In genomic region chr19:33246729-33247440, GRCh38 we compare ENCODE assay signal across 20 cellular contexts. TPM values are rescaled to one million over a fixed set of nuclear protein-coding genes. Genes with fewer than 3 reads are reported as not detected.
DNase-seq lines count a peak whose midpoint lies in the region; ATAC-seq, FAIRE-seq and TF ChIP-seq lines count a peak whose summit lies in the region.
"Had no signal": no experiment of that assay in that cellular context is flagged by ENCODE, and none has a peak within 500 bp of the region (broad histone marks: within the 10 kb centered on the region; RNA-seq: fewer than 3 reads in every experiment).

No MANE protein-coding gene starts in this region.

- WGBS in A549 (ENCODE audit: missing lambda C conversion rate): 67% methylated on average over 7 of the region's 7 CpGs

- H3K36me3 ChIP-seq in H7 (replicated peaks; ENCODE audit: control insufficient read depth, insufficient read depth, low read length): no peaks in the 10 kb centered on the region
- H3K36me3 ChIP-seq: HAP-1, Peyer's patch had no signal

- no peak for FAIRE-seq in A549 (lab: Jason Lieb, UNC)
- FAIRE-seq: D721Med had no signal

- TF ChIP-seq EP300 in A549 (IDR thresholded peaks at IDR 0.05): no peak

- H3K4me1 ChIP-seq in A549: peaks cover 13% of the 10 kb centered on the region
- H3K4me1 ChIP-seq: HAP-1 had no signal

- peaks cover 10% of the 10 kb centered on the region for H3K27me3 Mint-ChIP-seq in glutamatergic neuron (ENCODE audit: unreplicated experiment)

- H3K36me3 Mint-ChIP-seq in glutamatergic neuron (ENCODE audit: unreplicated experiment): no peaks in the 10 kb centered on the region

- DNase-seq in A549 (ENCODE audit: low read depth in 1 of 2, low spot score in 1 of 2) (no peak), H7 (peak; percentile 51), glutamatergic neuron (peak; percentile 27), myocyte (ENCODE audit: low read depth) (peak; percentile 71), NCI-H1436 treated with DMSO at 0.1 percent for 48 hours (lab: John Stamatoyannopoulos, UW) (no peak), Ammon's horn (ENCODE audit: low spot score) (no peak)
- DNase-seq: C1 segment of cervical spinal cord, DMS79 treated with DMSO at 0.1 percent for 48 hours, IMR-90, NCI-H1436, NCI-H2029, NCI-H2171, NCI-H69, Peyer's patch had no signal

- peaks cover 2% of the 10 kb centered on the region for H3K9me3 Mint-ChIP-seq in glutamatergic neuron (ENCODE audit: unreplicated experiment)

- ATAC-seq in A549 (no peak), GM21529 (IDR thresholded peaks at IDR 0.05; ENCODE audit: unreplicated experiment) (no peak)

- no peak for TF ChIP-seq POLR2A in A549 (IDR thresholded peaks at IDR 0.05; ENCODE audit: low read length)

- H3K27ac Mint-ChIP-seq in glutamatergic neuron (ENCODE audit: unreplicated experiment): no peak overlapping the region

- POLR2A ChIA-PET in A549 (lab: Yijun Ruan, JAX): interaction anchor here (1.7 kb wide), 1 partner anchor 56 kb away, joined by 9 read pairs; the partner anchor contains the start of gene CEBPA

- TF ChIP-seq CTCF in A549 (IDR thresholded peaks at IDR 0.05): no peak
- no peak for TF ChIP-seq CTCF in glutamatergic neuron (IDR thresholded peaks at IDR 0.05; ENCODE audit: partially characterized antibody, unreplicated experiment)

- CTCF ChIA-PET in A549 (lab: Yijun Ruan, JAX): interaction anchor here (0.7 to 16.3 kb wide), 23 partner anchors 8 to 726 kb away, joined by 3 to 1493 read pairs (median 8); partner anchors contain the start of genes CEBPA and CEBPG

- no peak overlapping the region for H3K4me2 ChIP-seq in A549

- peaks cover 13% of the 10 kb centered on the region for H3K9me3 ChIP-seq in A549

- H3K27me3 ChIP-seq in H7 (ENCODE audit: control insufficient read depth, insufficient read depth, low read length): no peaks in the 10 kb centered on the region
- H3K27me3 ChIP-seq: Peyer's patch had no signal

- H3K4me3 ChIP-seq in A549: no peak overlapping the region
- H3K4me3 ChIP-seq in H7 (ENCODE audit: insufficient read depth, low read depth, low read length): no peak overlapping the region
- H3K4me3 ChIP-seq: HAP-1, Peyer's patch had no signal

- H3K27ac ChIP-seq in A549: no peak overlapping the region
- H3K27ac ChIP-seq: Peyer's patch had no signal

- TF ChIP-seq RAD21 in A549 (conservative IDR thresholded peaks at IDR 0.05 in 1 of 2, IDR thresholded peaks at IDR 0.05 in 1 of 2): no peak

- no peaks in the 10 kb centered on the region for H3K4me1 Mint-ChIP-seq in glutamatergic neuron (ENCODE audit: low read depth, unreplicated experiment)

- no peak overlapping the region for H3K4me3 Mint-ChIP-seq in glutamatergic neuron (ENCODE audit: unreplicated experiment)

TF ChIP-seq in A549, 52 proteins besides CTCF, POLR2A, EP300 and RAD21:
- TF ChIP-seq SMC3 (IDR thresholded peaks at IDR 0.05) (0 out of 3 replicates have a peak, but pooled peaks have one; percentile 7), ESRRA (IDR thresholded peaks at IDR 0.05; ENCODE audit: borderline replicate concordance, low read length) (no peak)

RNA-seq across cellular contexts. Expression of gene SLC7A10, which starts 21.2 kb away (rescaled TPM):
- 0.05 and 0.13 TPM in 2 replicates for polyA plus RNA-seq in A549 (2011; rRNA removed)
- 0.12 and 0.13 TPM in 2 replicates for polyA plus RNA-seq in A549 (2012; cell fraction: cytosol; rRNA removed)
- 0.50 and 0.77 TPM in 2 replicates for polyA plus RNA-seq in A549 (2012; cell fraction: nucleus; rRNA removed)
- polyA plus RNA-seq in A549 (2017; fragmentation: RNase III; extraction: RNeasy Plus Mini Kit Qiagen cat#74134 plus additional on column Dnase treatment): 0.13 to 0.26 TPM (median 0.20 TPM) in 3 replicates
- 0.15 and 0.58 TPM in 2 replicates for polyA minus RNA-seq in A549 (2011; rRNA and poly(A)+ RNA removed)
- 2.4 and 3.0 TPM in 2 replicates for total RNA-seq in H7 (2014; rRNA removed; shearing (Covaris generic))
- not detected for total RNA-seq in glutamatergic neuron (ENCODE audit: unreplicated experiment)
- total RNA-seq in myocyte: not detected in 2 replicates
- polyA plus RNA-seq in myocyte (2012): not detected
- total RNA-seq: HT1080, IMR-90, M059J, Peyer's patch, SK-MEL-5 had no signal
- polyA plus RNA-seq: IMR-90 had no signal

RNA-seq across cellular contexts. Expression of gene LRP3, which starts 52.8 kb away (rescaled TPM):
- polyA plus RNA-seq in A549 (2011; rRNA removed): 10.9 and 16.1 TPM in 2 replicates
- 26.6 and 50.9 TPM in 2 replicates for polyA plus RNA-seq in A549 (2012; cell fraction: cytosol; rRNA removed)
- polyA plus RNA-seq in A549 (2012; cell fraction: nucleus; rRNA removed): 46.0 and 78.2 TPM in 2 replicates
- polyA plus RNA-seq in A549 (2017; fragmentation: RNase III; extraction: RNeasy Plus Mini Kit Qiagen cat#74134 plus additional on column Dnase treatment): 22.7 to 25.1 TPM (median 24.5 TPM) in 3 replicates
- polyA minus RNA-seq in A549 (2011; rRNA and poly(A)+ RNA removed): 6.1 and 12.6 TPM in 2 replicates
- total RNA-seq in H7 (2014; rRNA removed; shearing (Covaris generic)): 54.8 and 57.7 TPM in 2 replicates
- total RNA-seq in glutamatergic neuron (ENCODE audit: unreplicated experiment): 46.9 TPM
- total RNA-seq in myocyte: 34.2 and 40.6 TPM in 2 replicates
- 33.2 TPM for polyA plus RNA-seq in myocyte (2012)

RNA-seq across cellular contexts. Expression of gene CEBPA, which starts 55.4 kb away (rescaled TPM):
- 3.5 and 4.3 TPM in 2 replicates for polyA plus RNA-seq in A549 (2011; rRNA removed)
- polyA plus RNA-seq in A549 (2012; cell fraction: cytosol; rRNA removed): 4.5 and 6.6 TPM in 2 replicates
- polyA plus RNA-seq in A549 (2012; cell fraction: nucleus; rRNA removed): 3.8 and 4.5 TPM in 2 replicates
- polyA plus RNA-seq in A549 (2017; fragmentation: RNase III; extraction: RNeasy Plus Mini Kit Qiagen cat#74134 plus additional on column Dnase treatment): 6.2 to 6.6 TPM (median 6.3 TPM) in 3 replicates
- 5.2 and 5.7 TPM in 2 replicates for polyA minus RNA-seq in A549 (2011; rRNA and poly(A)+ RNA removed)
- total RNA-seq in H7 (2014; rRNA removed; shearing (Covaris generic)): 3.2 and 4.8 TPM in 2 replicates
- 0.66 TPM for total RNA-seq in glutamatergic neuron (ENCODE audit: unreplicated experiment)
- total RNA-seq in myocyte: 0.86 and 1.6 TPM in 2 replicates
- 0.13 TPM for polyA plus RNA-seq in myocyte (2012)
- total RNA-seq: M059J had no signal

Comparison
In these comparisons a context has a peak if more than half of its experiments do, and no peak if none do; other contexts are left out.
1. DNase-seq: peak in H7 (single experiment), glutamatergic neuron (single experiment) and myocyte (single experiment); none in A549 (0 of 2), NCI-H1436 treated with DMSO at 0.1 percent for 48 hours (single experiment) and Ammon's horn (single experiment).